8 cellular contexts compared by ENCODE assay signal in the genomic region with DNA sequence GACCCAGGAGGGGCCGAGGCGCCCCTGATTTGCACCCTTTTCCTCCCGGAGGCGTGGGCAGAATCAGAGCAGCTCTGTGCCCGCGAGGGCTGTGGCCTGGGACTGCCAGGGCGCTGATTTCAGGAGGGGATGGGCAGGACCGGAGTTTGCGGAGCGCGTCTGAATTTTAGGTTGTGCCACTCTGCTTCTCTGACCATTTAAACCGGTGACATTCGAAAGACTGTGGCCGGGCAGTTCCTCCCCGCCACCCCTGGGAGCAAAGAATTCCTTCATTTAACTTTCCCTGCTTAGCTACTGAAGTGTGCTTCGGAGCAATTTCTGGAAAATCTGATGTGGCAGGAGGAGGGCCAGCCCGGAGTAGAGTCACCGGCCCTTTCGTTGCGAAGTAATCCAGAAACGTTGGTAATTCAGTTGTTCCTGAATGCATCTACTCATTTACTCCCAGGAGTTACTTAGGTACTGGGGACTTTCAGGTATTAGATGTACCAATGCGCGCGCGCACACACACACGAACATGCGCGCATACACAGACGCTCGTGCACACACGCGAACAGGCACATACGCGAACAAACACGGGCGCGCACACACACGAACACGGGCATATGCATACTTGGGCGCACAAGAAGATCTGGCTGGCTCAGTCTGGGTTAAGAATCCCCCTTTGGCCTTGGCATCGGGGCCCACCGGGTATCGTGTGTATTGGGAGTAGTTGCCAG. TPM values are rescaled to one million over a fixed set of nuclear protein-coding genes. Genes with fewer than 3 reads are reported as not detected.
DNase-seq lines count a peak whose midpoint lies in the region; ATAC-seq and TF ChIP-seq lines count a peak whose summit lies in the region.

No MANE protein-coding gene starts in this region.

- intact Hi-C loops in CD4-positive, alpha-beta memory T cell (cut with micrococcal nuclease), result no loop called here

- TF ChIP-seq CTCF in fibroblast of villous mesenchyme (IDR thresholded peaks at IDR 0.05; ENCODE audit: insufficient read depth, low read depth, low read length) (no peak), nephron (IDR thresholded peaks at IDR 0.05; ENCODE audit: unreplicated experiment in 3 of 3) (no peak)

- H3K9me3 ChIP-seq in CD4-positive, alpha-beta memory T cell (ENCODE audit: control insufficient read depth in 1 of 2, low read length in 2 of 2), result no peaks in the 10 kb centered on the region

- peak overlapping the region in 1 of 7 donors; percentile 27 for H3K27ac Mint-ChIP-seq in CD4-positive, alpha-beta memory T cell
- peak overlapping the region in 1 of 3 experiments; percentile 21 for H3K27ac Mint-ChIP-seq in nephron

- H3K27ac ChIP-seq in CD4-positive, alpha-beta memory T cell (ENCODE audit: low read depth, low read length), result no peak overlapping the region

- no peaks in the 10 kb centered on the region for H3K9me3 Mint-ChIP-seq in CD4-positive, alpha-beta memory T cell
- H3K9me3 Mint-ChIP-seq in activated T-cell treated with anti-CD3 and anti-CD28 coated beads, Interleukin-2, amount 50 U/mL, for 4 hours, result no peaks in the 10 kb centered on the region
- no peaks in the 10 kb centered on the region for H3K9me3 Mint-ChIP-seq in nephron

- H3K27me3 ChIP-seq in CD4-positive, alpha-beta memory T cell (ENCODE audit: insufficient read depth, low read length), result peaks cover 16% of the 10 kb centered on the region

- peaks cover 0 to 21% (median 18%) of the 10 kb centered on the region in 4 donors for H3K4me1 Mint-ChIP-seq in CD4-positive, alpha-beta memory T cell
- peaks cover 12% of the 10 kb centered on the region for H3K4me1 Mint-ChIP-seq in activated T-cell treated with anti-CD3 and anti-CD28 coated beads, Interleukin-2, amount 50 U/mL, for 4 hours (ENCODE audit: low read depth)
- H3K4me1 Mint-ChIP-seq in nephron, result peaks cover 5% of the 10 kb centered on the region

- H3K27me3 Mint-ChIP-seq in CD4-positive, alpha-beta memory T cell, result peaks cover 24 to 35% of the 10 kb centered on the region in 2 donors
- peaks cover 44% of the 10 kb centered on the region for H3K27me3 Mint-ChIP-seq in activated T-cell treated with anti-CD3 and anti-CD28 coated beads, Interleukin-2, amount 50 U/mL, for 4 hours (ENCODE audit: low read depth)
- H3K27me3 Mint-ChIP-seq in nephron (ENCODE audit: low read depth), result peaks cover 46% of the 10 kb centered on the region

- peak in 1 of 2 donors; percentile 61 for ATAC-seq in activated T-cell treated with anti-CD3 and anti-CD28 coated beads, Interleukin-2, amount 50 U/mL, for 4 hours
- ATAC-seq in HG02588 (IDR thresholded peaks at IDR 0.05; ENCODE audit: unreplicated experiment), result no peak

- CTCF ChIA-PET in CD4-positive, alpha-beta memory T cell (lab: Charles Lee; ENCODE audit: partially characterized antibody), result interaction anchor here (0.8 kb wide), 1 partner anchor 53 kb away, joined by 3 read pairs; no protein-coding TSS in a partner anchor

- peaks cover 9% of the 10 kb centered on the region for H3K4me1 ChIP-seq in CD4-positive, alpha-beta memory T cell (ENCODE audit: insufficient read depth, low read length)

- DNase-seq in CD4-positive, alpha-beta memory T cell, result peak in 4 of 5 donors; percentile 2 to 41 (median 22)
- DNase-seq in HT1080 (ENCODE audit: low read depth) (peak; percentile 20), fibroblast of villous mesenchyme (ENCODE audit: low read depth) (peak; percentile 51), T1000 (lab: John Stamatoyannopoulos, UW) (no peak), NCI-H2107 treated with DMSO at 0.1 percent for 48 hours (lab: John Stamatoyannopoulos, UW; ENCODE audit: unreplicated experiment) (no peak)
- DNase-seq in activated T-cell treated with anti-CD3 and anti-CD28 coated beads, Interleukin-2, amount 50 U/mL, for 4 hours, result no peak

- POLR2A ChIA-PET in CD4-positive, alpha-beta memory T cell (lab: Charles Lee; ENCODE audit: partially characterized antibody), result no interaction called here

- H3K4me3 Mint-ChIP-seq in CD4-positive, alpha-beta memory T cell, result peak overlapping the region; percentile 71 to 88 (median 80)
- H3K4me3 Mint-ChIP-seq in activated T-cell treated with anti-CD3 and anti-CD28 coated beads, Interleukin-2, amount 50 U/mL, for 4 hours, result peak overlapping the region; percentile 67
- peak overlapping the region; percentile 82 to 87 (median 85) for H3K4me3 Mint-ChIP-seq in nephron

- H3K4me3 ChIP-seq in CD4-positive, alpha-beta memory T cell (ENCODE audit: low read length in 2 of 2), result peak overlapping the region in 1 of 2 donors; percentile 32
- peak overlapping the region; percentile 65 for H3K4me3 ChIP-seq in fibroblast of villous mesenchyme (ENCODE audit: low read depth, low read length)

- no peaks in the 10 kb centered on the region for H3K36me3 ChIP-seq in CD4-positive, alpha-beta memory T cell (ENCODE audit: insufficient read depth, low read length)

- H3K36me3 Mint-ChIP-seq in CD4-positive, alpha-beta memory T cell, result peaks cover 0 to 4% of the 10 kb centered on the region in 2 donors
- H3K36me3 Mint-ChIP-seq in activated T-cell treated with anti-CD3 and anti-CD28 coated beads, Interleukin-2, amount 50 U/mL, for 4 hours (ENCODE audit: insufficient read depth), result no peaks in the 10 kb centered on the region
- no peaks in the 10 kb centered on the region for H3K36me3 Mint-ChIP-seq in nephron (ENCODE audit: low read depth)

RNA-seq across cellular contexts. Expression of a gene that starts 0.6 kb away (rescaled TPM):
- total RNA-seq in CD4-positive, alpha-beta memory T cell, result under 1 TPM in 1 of 2 experiments, not detected in 1; 0.23 TPM
- polyA plus RNA-seq in CD4-positive, alpha-beta memory T cell, result under 1 TPM in 1 of 2 donors, not detected in 1; 0.11 TPM
- total RNA-seq in HT1080 (2014; rRNA removed; shearing (Covaris generic)), result not detected in 2 replicates
- polyA plus RNA-seq in HT1080 (2015; cell fraction: cytosol; rRNA removed), result 0.01 TPM in 2 replicates
- 0.06 TPM in 1 of 2 replicates, not detected in the other for polyA plus RNA-seq in HT1080 (2015; cell fraction: nucleus; rRNA removed)
- not detected for total RNA-seq in activated T-cell treated with anti-CD3 and anti-CD28 coated beads, Interleukin-2, amount 50 U/mL, for 4 hours
- 1.6 and 3.9 TPM in 2 replicates for total RNA-seq in fibroblast of villous mesenchyme

RNA-seq across cellular contexts. Expression of a gene that starts 42.5 kb away (rescaled TPM):
- 10 to 100 TPM; 17.0 to 17.5 TPM for total RNA-seq in CD4-positive, alpha-beta memory T cell
- polyA plus RNA-seq in CD4-positive, alpha-beta memory T cell, result 10 to 100 TPM in 1 of 2 donors, 1 to 10 TPM in 1; 6.3 to 13.1 TPM
- total RNA-seq in HT1080 (2014; rRNA removed; shearing (Covaris generic)), result 33.3 and 37.2 TPM in 2 replicates
- 30.5 and 35.3 TPM in 2 replicates for polyA plus RNA-seq in HT1080 (2015; cell fraction: cytosol; rRNA removed)
- 23.6 and 27.3 TPM in 2 replicates for polyA plus RNA-seq in HT1080 (2015; cell fraction: nucleus; rRNA removed)
- 10 to 100 TPM; 15.3 to 18.1 (median 16.5) TPM for total RNA-seq in activated T-cell treated with anti-CD3 and anti-CD28 coated beads, Interleukin-2, amount 50 U/mL, for 4 hours
- total RNA-seq in fibroblast of villous mesenchyme, result 30.0 and 30.7 TPM in 2 replicates

Comparison
In these comparisons a context has a peak if more than half of its experiments do, and no peak if none do; other contexts are left out.
1. DNase-seq: peak in CD4-positive, alpha-beta memory T cell (4 of 5), HT1080 (single experiment) and fibroblast of villous mesenchyme (single experiment); none in activated T-cell treated with anti-CD3 and anti-CD28 coated beads, Interleukin-2, amount 50 U/mL, for 4 hours (single experiment), T1000 (single experiment) and NCI-H2107 treated with DMSO at 0.1 percent for 48 hours (single experiment).
2. Peak in every context shown above with its lines, with median percentiles within 50 percentile points of each other: H3K4me3 Mint-ChIP-seq.